Comparison of ENCODE assay signal across 8 cellular contexts in genomic region chr13:20721454-20722357, GRCh38. TPM values are rescaled to one million over a fixed set of nuclear protein-coding genes. Genes with fewer than 3 reads are reported as not detected.
DNase-seq lines count a peak whose midpoint lies in the region; ATAC-seq, FAIRE-seq and TF ChIP-seq lines count a peak whose summit lies in the region.

No MANE protein-coding gene starts in this region.

- 0 out of 2 replicates have a peak overlapping the region, but pooled peaks have one; percentile 3 for H3K18ac ChIP-seq in H1 (ENCODE audit: extremely low read depth, low read length)

- no peak for TF ChIP-seq POLR2A in H1 (IDR thresholded peaks at IDR 0.05; ENCODE audit: control extremely low read depth in 1 of 2, low read depth in 2 of 2, low read length in 2 of 2)

- H3K79me2 ChIP-seq in H1 (ENCODE audit: control insufficient read depth in 1 of 2, insufficient read depth in 2 of 2, low read length in 2 of 2), result no peaks in the 10 kb centered on the region

- peak overlapping the region; percentile 40 for H4K91ac ChIP-seq in H1 (replicated peaks; ENCODE audit: insufficient read length, low read length)

- in situ Hi-C loops in G401 (cut with HindIII; ENCODE audit: low sequenced_read_pairs), result no loop called here

- CTCF ChIA-PET in H1 (lab: Charles Lee; ENCODE audit: partially characterized antibody), result interaction anchor here (0.5 to 3.3 kb wide), 19 partner anchors 8 to 407 kb away, joined by 3 to 26 read pairs (median 4); no protein-coding TSS in a partner anchor

- H3K14ac ChIP-seq in H1 (ENCODE audit: insufficient read length), result no peak overlapping the region

- H2BK20ac ChIP-seq in H1 (ENCODE audit: low read length), result no peak overlapping the region

- H3K36me3 ChIP-seq in H1 (ENCODE audit: control insufficient read depth in 2 of 4, insufficient read depth in 4 of 4, low read length in 3 of 4) (no peaks in the 10 kb centered on the region), mesodermal cell (ENCODE audit: control insufficient read depth, insufficient read depth, low read length) (no peaks in the 10 kb centered on the region), urinary bladder (ENCODE audit: insufficient read depth) (no peaks in the 10 kb centered on the region)

- FAIRE-seq in H1 (lab: Jason Lieb, UNC), result no peak

- H3K56ac ChIP-seq in H1 (replicated peaks; ENCODE audit: insufficient read length, low read depth, low read length), result no peak overlapping the region

- H3K9me3 ChIP-seq in H1 (ENCODE audit: insufficient read depth in 2 of 2, low read depth in 1 of 2, low read length in 1 of 2), result no peaks in the 10 kb centered on the region; a peak in 1 of 4 replicates
- H3K9me3 ChIP-seq in mesodermal cell (ENCODE audit: control insufficient read depth, low read length), result no peaks in the 10 kb centered on the region

- no peak overlapping the region; a peak in 1 of 7 replicates for H3K9ac ChIP-seq in H1 (replicated peaks in 1 of 4; ENCODE audit: extremely low read depth in 1 of 4, low read depth in 3 of 4, low read length in 3 of 4)

- H3K4me3 ChIP-seq in H1 (ENCODE audit: extremely low read depth in 1 of 4, insufficient read depth in 2 of 4, low read depth in 3 of 4, low read length in 4 of 4), result peak overlapping the region; percentile 38 to 68 (median 64)
- peak overlapping the region; percentile 32 for H3K4me3 ChIP-seq in mesodermal cell (ENCODE audit: extremely low read depth, insufficient read depth, low read length, poor library complexity, severe bottlenecking)
- peak overlapping the region; percentile 17 for H3K4me3 ChIP-seq in urinary bladder (ENCODE audit: low read depth, low read length)

- no peak for TF ChIP-seq EP300 in H1 (IDR thresholded peaks at IDR 0.05; ENCODE audit: borderline replicate concordance in 1 of 2, low read depth in 2 of 2, low read length in 2 of 2)

- H2BK5ac ChIP-seq in H1 (ENCODE audit: low read depth, low read length), result no peak overlapping the region

- peak; percentile 78 for DNase-seq in G401 (ENCODE audit: low spot score)
- DNase-seq in NCI-H69 (lab: John Stamatoyannopoulos, UW), result peak; percentile 67
- peak in 1 of 2 experiments; percentile 76 for DNase-seq in H1 (ENCODE audit: low read depth in 1 of 2, low spot score in 2 of 2)

- no peak overlapping the region for H3K27ac ChIP-seq in H1 (ENCODE audit: low read depth, low read length)
- H3K27ac ChIP-seq in mesodermal cell (ENCODE audit: low read depth, low read length, severe bottlenecking), result no peak overlapping the region
- no peak overlapping the region for H3K27ac ChIP-seq in urinary bladder (ENCODE audit: low read depth)

- H2BK15ac ChIP-seq in H1 (ENCODE audit: low read length), result 0 out of 2 replicates have a peak overlapping the region, but pooled peaks have one; percentile 12

- TF ChIP-seq CTCF in H1 (IDR thresholded peaks at IDR 0.05; ENCODE audit: control extremely low read depth in 1 of 3, insufficient read depth in 1 of 3, low read depth in 1 of 3, low read length in 3 of 3), result peak in 1 of 3 experiments; percentile 29; a peak in 1 of 4 replicates

- H3K4me2 ChIP-seq in H1 (ENCODE audit: insufficient read depth in 1 of 2, low read depth in 2 of 2, low read length in 2 of 2), result peak overlapping the region; percentile 72 to 94

- peak overlapping the region; percentile 69 for H3K4ac ChIP-seq in H1 (replicated peaks; ENCODE audit: insufficient read length, low read depth, low read length)

- no peak overlapping the region for H2AK5ac ChIP-seq in H1 (ENCODE audit: low read depth, low read length)

- ATAC-seq in GM19463 (IDR thresholded peaks at IDR 0.05; ENCODE audit: unreplicated experiment), result no peak
- no peak for ATAC-seq in HG03039 (IDR thresholded peaks at IDR 0.05; ENCODE audit: unreplicated experiment)
- no peak for ATAC-seq in HG03457 (IDR thresholded peaks at IDR 0.05; ENCODE audit: unreplicated experiment)

- H3K4me1 ChIP-seq in H1 (replicated peaks in 1 of 4; ENCODE audit: control insufficient read depth in 3 of 4, insufficient read depth in 4 of 4, low read length in 3 of 4), result peaks cover 0 to 3% (median 0%) of the 10 kb centered on the region in 4 experiments; a peak in 3 of 7 replicates
- H3K4me1 ChIP-seq in mesodermal cell (ENCODE audit: control insufficient read depth, insufficient read depth, low read length, poor library complexity, severe bottlenecking), result peaks cover 8% of the 10 kb centered on the region
- no peaks in the 10 kb centered on the region for H3K4me1 ChIP-seq in urinary bladder (ENCODE audit: insufficient read depth)

- H3K27me3 ChIP-seq in H1 (replicated peaks in 1 of 4; ENCODE audit: control insufficient read depth in 3 of 4, extremely low read depth in 1 of 4, insufficient read depth in 3 of 4, low read length in 3 of 4), result peaks cover 2 to 29% (median 18%) of the 10 kb centered on the region in 4 experiments; a peak in 6 of 7 replicates

- H2BK12ac ChIP-seq in H1 (ENCODE audit: low read depth, low read length), result no peak overlapping the region

- H3K23ac ChIP-seq in H1 (ENCODE audit: insufficient read length), result no peak overlapping the region

- peak overlapping the region; percentile 88; the same call in 1 of the 2 replicates for H2AFZ ChIP-seq in H1 (ENCODE audit: low read length)

- H4K20me1 ChIP-seq in H1 (replicated peaks in 1 of 2; ENCODE audit: control insufficient read depth in 1 of 2, insufficient read depth in 2 of 2, low read length in 2 of 2), result peaks cover 0 to 10% of the 10 kb centered on the region in 2 experiments

- POLR2A ChIA-PET in H1 (lab: Charles Lee; ENCODE audit: partially characterized antibody), result interaction anchor here (0.6 to 2.0 kb wide), 3 partner anchors 10 to 143 kb away, joined by 4 to 5 read pairs (median 5); no protein-coding TSS in a partner anchor

- 8% methylated on average over 60 of the region's 81 CpGs; no CpG with 5 or more reads in 1 of the 2 experiments for WGBS in H1 (ENCODE audit: extremely low coverage in 1 of 2, insufficient coverage in 1 of 2, insufficient read length in 1 of 2, insufficient replicate concordance in 2 of 2, low coverage in 1 of 2, low lambda C conversion rate in 2 of 2, missing lambda C conversion rate in 1 of 2), 2 experiments
- 7 to 9% methylated on average over 70 to 76 of the region's 81 CpGs for WGBS in mesodermal cell (ENCODE audit: insufficient coverage in 2 of 2), 2 experiments
- 7% methylated on average over 81 of the region's 81 CpGs for WGBS in urinary bladder

- H3K23me2 ChIP-seq in H1 (ENCODE audit: low read depth, low read length), result peaks cover 15% of the 10 kb centered on the region

- H2BK120ac ChIP-seq in H1 (replicated peaks; ENCODE audit: low read depth, low read length), result no peak overlapping the region

- peak; percentile 44 to 52 for TF ChIP-seq RAD21 in H1 (IDR thresholded peaks at IDR 0.05 in 1 of 2, conservative IDR thresholded peaks at IDR 0.05 in 1 of 2; ENCODE audit: low read depth in 2 of 2, low read length in 2 of 2)

- H4K5ac ChIP-seq in H1 (ENCODE audit: insufficient read length, low read depth, low read length), result no peak overlapping the region

- H3K79me1 ChIP-seq in H1 (ENCODE audit: low read depth, low read length), result no peaks in the 10 kb centered on the region; the same call in 1 of the 2 replicates

- H4K8ac ChIP-seq in H1 (ENCODE audit: extremely low read depth, insufficient read depth, low read length), result peak overlapping the region; percentile 77; the same call in 1 of the 2 replicates

TF ChIP-seq in H1, 55 proteins besides CTCF, POLR2A, EP300 and RAD21 (continues in another document):
- no peak for TF ChIP-seq RXRA (IDR thresholded peaks at IDR 0.05; ENCODE audit: insufficient read depth, low read depth, low read length)
- no peak for TF ChIP-seq SIX5 (IDR thresholded peaks at IDR 0.05; ENCODE audit: low read depth, low read length)
- TF ChIP-seq SRF (IDR thresholded peaks at IDR 0.05; ENCODE audit: low read depth, low read length), result no peak
- TF ChIP-seq KDM4A (IDR thresholded peaks at IDR 0.05; ENCODE audit: low read depth, low read length, severe bottlenecking), result peak; percentile 79
- no peak for TF ChIP-seq TAF7 (optimal IDR thresholded peaks at IDR 0.05; ENCODE audit: borderline replicate concordance, low read depth, low read length)
- TF ChIP-seq TBP (IDR thresholded peaks at IDR 0.05; ENCODE audit: low read depth, low read length), result no peak
- peak; percentile 68 for TF ChIP-seq EZH2 (IDR thresholded peaks at IDR 0.05; ENCODE audit: low read depth, low read length, severe bottlenecking)
- no peak for TF ChIP-seq BCL11A (IDR thresholded peaks at IDR 0.05; ENCODE audit: low read depth in 2 of 2, low read length in 2 of 2)
- TF ChIP-seq JUND (IDR thresholded peaks at IDR 0.05; ENCODE audit: low read length), result no peak

RNA-seq across cellular contexts. Expression of gene IL17D, which starts 18.2 kb away (rescaled TPM):
- 5.9 and 9.8 TPM in 2 replicates for total RNA-seq in G401 (2014; rRNA removed; shearing (Covaris generic))
- total RNA-seq in H1 (2021; fragmentation: NEBNext Ultra II Directional; extraction: Animal tissue kit (Norgen Biotek cat#: 25700)), result 0.56 and 0.84 TPM in 2 replicates
- polyA plus RNA-seq in H1 (2011; rRNA removed) (0.57 and 0.59 TPM in 2 replicates), urinary bladder (2.4 TPM)
- 0.32 TPM for polyA plus RNA-seq in H1 (2011; cell fraction: cytosol; rRNA removed)
- 0.56 TPM for polyA plus RNA-seq in H1 (2011; cell fraction: nucleus; rRNA removed)
- polyA plus RNA-seq in H1 (2012, experiment 1 of 2), result 1.9 to 3.0 TPM (median 2.4 TPM) in 4 replicates
- 3.3 TPM for polyA plus RNA-seq in H1 (2012, experiment 2 of 2)
- 0.83 TPM for polyA plus RNA-seq in H1 (2013, experiment 1 of 2)
- polyA plus RNA-seq in H1 (2013, experiment 2 of 2), result 0.70 TPM
- 0.17 and 0.25 TPM in 2 replicates for polyA minus RNA-seq in H1 (2011; rRNA and poly(A)+ RNA removed)
- not detected for polyA minus RNA-seq in H1 (2011; cell fraction: cytosol; rRNA and poly(A)+ RNA removed)
- 0.30 TPM for polyA minus RNA-seq in H1 (2011; cell fraction: nucleus; rRNA and poly(A)+ RNA removed)
- polyA plus RNA-seq in mesodermal cell (2013, experiment 1 of 2), result 2.1 TPM
- polyA plus RNA-seq in mesodermal cell (2013, experiment 2 of 2), result 2.2 TPM
- total RNA-seq in urinary bladder, result 6.8 TPM

RNA-seq across cellular contexts. Expression of gene EEF1AKMT1, which starts 52.1 kb away (rescaled TPM):
- 14.4 and 17.4 TPM in 2 replicates for total RNA-seq in G401 (2014; rRNA removed; shearing (Covaris generic))
- 3.5 and 4.1 TPM in 2 replicates for total RNA-seq in H1 (2021; fragmentation: NEBNext Ultra II Directional; extraction: Animal tissue kit (Norgen Biotek cat#: 25700))
- polyA plus RNA-seq in H1 (2011; rRNA removed) (1.5 and 3.1 TPM in 2 replicates), urinary bladder (12.8 TPM)
- polyA plus RNA-seq in H1 (2011; cell fraction: cytosol; rRNA removed), result 2.4 TPM
- polyA plus RNA-seq in H1 (2011; cell fraction: nucleus; rRNA removed), result 0.88 TPM
- 3.5 to 4.7 TPM (median 4.0 TPM) in 4 replicates for polyA plus RNA-seq in H1 (2012, experiment 1 of 2)
- 2.0 TPM for polyA plus RNA-seq in H1 (2012, experiment 2 of 2)
- polyA plus RNA-seq in H1 (2013, experiment 1 of 2), result 2.9 TPM
- 3.1 TPM for polyA plus RNA-seq in H1 (2013, experiment 2 of 2)
- 1.3 and 2.4 TPM in 2 replicates for polyA minus RNA-seq in H1 (2011; rRNA and poly(A)+ RNA removed)
- not detected for polyA minus RNA-seq in H1 (2011; cell fraction: cytosol; rRNA and poly(A)+ RNA removed)
- not detected for polyA minus RNA-seq in H1 (2011; cell fraction: nucleus; rRNA and poly(A)+ RNA removed)
- 7.3 TPM for polyA plus RNA-seq in mesodermal cell (2013, experiment 1 of 2)
- polyA plus RNA-seq in mesodermal cell (2013, experiment 2 of 2), result 8.4 TPM
- total RNA-seq in urinary bladder, result 13.5 TPM
